Comparison of ENCODE assay signal across 12 cellular contexts in the genomic region with DNA sequence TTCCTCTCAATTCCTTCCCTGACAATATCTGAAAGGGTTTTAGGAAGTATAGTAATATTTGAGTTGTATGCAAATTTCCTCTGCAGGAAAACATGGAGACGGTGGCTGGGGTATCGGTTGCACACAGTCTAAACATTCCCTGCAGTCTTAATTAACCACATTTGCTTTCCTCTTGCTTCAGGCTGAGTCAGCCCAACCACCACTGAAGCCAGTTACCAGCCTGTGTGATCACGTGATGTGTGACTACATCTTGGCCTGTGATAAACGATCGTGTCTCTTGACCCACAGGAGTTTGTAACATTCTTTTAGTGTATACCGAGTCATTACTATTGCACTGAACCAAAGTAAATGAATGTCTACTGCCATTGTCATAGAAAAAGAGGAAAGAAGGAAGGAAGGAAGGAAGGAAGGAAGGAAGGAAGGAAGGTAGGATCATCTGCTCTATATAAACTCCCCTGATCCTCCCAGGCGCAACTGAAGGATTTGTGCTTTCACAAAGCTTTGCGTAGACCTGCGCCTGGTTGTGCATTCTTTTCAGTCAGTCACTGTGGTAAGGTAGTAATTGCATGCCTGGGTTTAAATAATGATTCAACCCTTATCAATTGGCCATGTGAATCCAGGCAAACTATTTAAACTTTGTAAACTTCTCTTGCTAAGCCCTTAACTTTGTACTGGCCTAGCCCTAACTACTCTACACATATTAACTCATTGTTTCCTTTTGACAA.
DNase-seq lines count a peak whose midpoint lies in the region; ATAC-seq, FAIRE-seq and TF ChIP-seq lines count a peak whose summit lies in the region.
"Had no signal": no experiment of that assay in that cellular context is flagged by ENCODE, and none has a peak within 500 bp of the region (broad histone marks: within the 10 kb centered on the region; RNA-seq: fewer than 3 reads in every experiment).

No MANE protein-coding gene starts in this region.

- no peaks in the 10 kb centered on the region for H3K27me3 Mint-ChIP-seq in neural progenitor cell (ENCODE audit: insufficient read depth, low read depth)

- H3K27ac ChIP-seq in H1 (ENCODE audit: low read depth, low read length) = no peak overlapping the region
- H3K27ac ChIP-seq in neural progenitor cell = no peak overlapping the region
- H3K27ac ChIP-seq: testis had no signal

- H3K36me3 ChIP-seq in H1 (ENCODE audit: control insufficient read depth in 2 of 4, insufficient read depth in 4 of 4, low read length in 3 of 4) = no peaks in the 10 kb centered on the region
- no peaks in the 10 kb centered on the region for H3K36me3 ChIP-seq in neural progenitor cell

- H3K27me3 ChIP-seq in H1 (replicated peaks in 1 of 4; ENCODE audit: control insufficient read depth in 3 of 4, extremely low read depth in 1 of 4, insufficient read depth in 3 of 4, low read length in 3 of 4) = no peaks in the 10 kb centered on the region
- no peaks in the 10 kb centered on the region for H3K27me3 ChIP-seq in neural progenitor cell
- H3K27me3 ChIP-seq: testis had no signal

- H3K9ac ChIP-seq in H1 (replicated peaks in 1 of 4; ENCODE audit: extremely low read depth in 1 of 4, low read depth in 3 of 4, low read length in 3 of 4) (no peak overlapping the region), neural progenitor cell (no peak overlapping the region)

- H3K79me2 ChIP-seq in H1 (ENCODE audit: control insufficient read depth in 1 of 2, insufficient read depth in 2 of 2, low read length in 2 of 2) (no peaks in the 10 kb centered on the region), neural progenitor cell (ENCODE audit: low read depth) (no peaks in the 10 kb centered on the region)

- H3K4ac ChIP-seq in H1 (replicated peaks; ENCODE audit: insufficient read length, low read depth, low read length) = no peak overlapping the region

- TF ChIP-seq RAD21 in H1 (IDR thresholded peaks at IDR 0.05 in 1 of 2, conservative IDR thresholded peaks at IDR 0.05 in 1 of 2; ENCODE audit: low read depth in 2 of 2, low read length in 2 of 2) = no peak

- H4K91ac ChIP-seq in H1 (replicated peaks; ENCODE audit: insufficient read length, low read length) = no peak overlapping the region

- TF ChIP-seq EP300 in H1 (IDR thresholded peaks at IDR 0.05; ENCODE audit: borderline replicate concordance in 1 of 2, low read depth in 2 of 2, low read length in 2 of 2) = no peak

- 97% methylated on average over 9 of the region's 9 CpGs; no CpG with 5 or more reads in 1 of the 2 experiments for WGBS in H1 (ENCODE audit: extremely low coverage in 1 of 2, insufficient coverage in 1 of 2, insufficient read length in 1 of 2, insufficient replicate concordance in 2 of 2, low coverage in 1 of 2, low lambda C conversion rate in 2 of 2, missing lambda C conversion rate in 1 of 2), 2 experiments

- POLR2A ChIA-PET in H1 (lab: Charles Lee; ENCODE audit: partially characterized antibody) = no interaction called here

- no peak overlapping the region for H2BK20ac ChIP-seq in H1 (ENCODE audit: low read length)

- no peak overlapping the region for H2BK5ac ChIP-seq in H1 (ENCODE audit: low read depth, low read length)

- H3K23ac ChIP-seq in H1 (ENCODE audit: insufficient read length) = no peak overlapping the region

- CTCF ChIA-PET in H1 (lab: Charles Lee; ENCODE audit: partially characterized antibody) = no interaction called here

- peaks cover 0 to 3% (median under 1%) of the 10 kb centered on the region in 4 experiments; a peak in 4 of 7 replicates for H3K4me1 ChIP-seq in H1 (replicated peaks in 1 of 4; ENCODE audit: control insufficient read depth in 3 of 4, insufficient read depth in 4 of 4, low read length in 3 of 4)
- H3K4me1 ChIP-seq in neural progenitor cell = peaks cover 42% of the 10 kb centered on the region
- H3K4me1 ChIP-seq: testis had no signal

- FAIRE-seq in H1 (lab: Jason Lieb, UNC) = no peak
- FAIRE-seq: frontal cortex had no signal

- peaks cover 19% of the 10 kb centered on the region for H3K4me1 Mint-ChIP-seq in neural progenitor cell

- TF ChIP-seq CTCF in H1 (IDR thresholded peaks at IDR 0.05; ENCODE audit: control extremely low read depth in 1 of 3, insufficient read depth in 1 of 3, low read depth in 1 of 3, low read length in 3 of 3) = no peak
- no peak for TF ChIP-seq CTCF in neural progenitor cell (IDR thresholded peaks at IDR 0.05)

- peak; percentile 51 for DNase-seq in DMS 273 (lab: John Stamatoyannopoulos, UW; ENCODE audit: unreplicated experiment)
- peak; percentile 33 for DNase-seq in NCI-H69 (lab: John Stamatoyannopoulos, UW)
- DNase-seq in H1 (ENCODE audit: low read depth in 1 of 2, low spot score in 2 of 2) = no peak
- peak; percentile 26 for DNase-seq in neural progenitor cell (ENCODE audit: low spot score)
- no peak for DNase-seq in NCI-H146 (lab: John Stamatoyannopoulos, UW)
- no peak for DNase-seq in NCI-H146 treated with DMSO at 0.1 percent for 48 hours (lab: John Stamatoyannopoulos, UW; ENCODE audit: unreplicated experiment)
- no peak for DNase-seq in activated naive CD4-positive, alpha-beta T cell treated with anti-CD3 and anti-CD28 coated beads, Interleukin-2, amount 50 U/mL, for 72 hours (ENCODE audit: low spot score in 2 of 2)
- DNase-seq: activated CD8-positive, alpha-beta memory T cell treated with anti-CD3 and anti-CD28 coated beads, Interleukin-2, amount 50 U/mL, for 4 hours; testis had no signal

- no peaks in the 10 kb centered on the region; the same call in 1 of the 2 replicates for H3K23me2 ChIP-seq in H1 (ENCODE audit: low read depth, low read length)

- H2AFZ ChIP-seq in H1 (ENCODE audit: low read length) = 0 out of 2 replicates have a peak overlapping the region, but pooled peaks have one; percentile 11
- H2AFZ ChIP-seq in neural progenitor cell (replicated peaks) = no peak overlapping the region

- no peak overlapping the region for H2BK120ac ChIP-seq in H1 (replicated peaks; ENCODE audit: low read depth, low read length)

- H4K8ac ChIP-seq in H1 (ENCODE audit: extremely low read depth, insufficient read depth, low read length) = no peak overlapping the region

- H3K9me3 ChIP-seq in H1 (ENCODE audit: insufficient read depth in 2 of 2, low read depth in 1 of 2, low read length in 1 of 2) = no peaks in the 10 kb centered on the region
- no peaks in the 10 kb centered on the region for H3K9me3 ChIP-seq in neural progenitor cell (ENCODE audit: low read depth)
- H3K9me3 ChIP-seq: testis had no signal

- peaks cover 16% of the 10 kb centered on the region for H3F3A ChIP-seq in neural progenitor cell (ENCODE audit: low read depth)

- no peak for ATAC-seq in GM21360 (IDR thresholded peaks at IDR 0.05; ENCODE audit: unreplicated experiment)
- no peak for ATAC-seq in activated naive CD4-positive, alpha-beta T cell treated with anti-CD3 and anti-CD28 coated beads, Interleukin-2, amount 50 U/mL, for 72 hours
- ATAC-seq: sciatic nerve had no signal

- H2BK15ac ChIP-seq in H1 (ENCODE audit: low read length) = no peak overlapping the region

- H2AK5ac ChIP-seq in H1 (ENCODE audit: low read depth, low read length) = no peak overlapping the region

- H3K4me3 ChIP-seq in H1 (ENCODE audit: extremely low read depth in 1 of 4, insufficient read depth in 2 of 4, low read depth in 3 of 4, low read length in 4 of 4) = no peak overlapping the region
- no peak overlapping the region for H3K4me3 ChIP-seq in neural progenitor cell
- H3K4me3 ChIP-seq: testis had no signal

- H3K4me2 ChIP-seq in H1 (ENCODE audit: insufficient read depth in 1 of 2, low read depth in 2 of 2, low read length in 2 of 2) = no peak overlapping the region
- H3K4me2 ChIP-seq in neural progenitor cell = no peak overlapping the region

- no peak overlapping the region for H3K27ac Mint-ChIP-seq in neural progenitor cell
- no peak overlapping the region for H3K27ac Mint-ChIP-seq in activated naive CD4-positive, alpha-beta T cell treated with anti-CD3 and anti-CD28 coated beads, Interleukin-2, amount 50 U/mL, for 72 hours

- H4K5ac ChIP-seq in H1 (ENCODE audit: insufficient read length, low read depth, low read length) = no peak overlapping the region

- H4K20me1 ChIP-seq in H1 (replicated peaks in 1 of 2; ENCODE audit: control insufficient read depth in 1 of 2, insufficient read depth in 2 of 2, low read length in 2 of 2) (no peaks in the 10 kb centered on the region), neural progenitor cell (ENCODE audit: low read depth) (no peaks in the 10 kb centered on the region)

- H3K56ac ChIP-seq in H1 (replicated peaks; ENCODE audit: insufficient read length, low read depth, low read length) = no peak overlapping the region

- no peaks in the 10 kb centered on the region for H3K9me3 Mint-ChIP-seq in neural progenitor cell
- H3K9me3 Mint-ChIP-seq in activated naive CD4-positive, alpha-beta T cell treated with anti-CD3 and anti-CD28 coated beads, Interleukin-2, amount 50 U/mL, for 72 hours = peaks cover 27 to 36% of the 10 kb centered on the region in 2 donors

- H2BK12ac ChIP-seq in H1 (ENCODE audit: low read depth, low read length) = no peak overlapping the region

- no peaks in the 10 kb centered on the region for H3K36me3 Mint-ChIP-seq in neural progenitor cell
- no peaks in the 10 kb centered on the region for H3K36me3 Mint-ChIP-seq in activated naive CD4-positive, alpha-beta T cell treated with anti-CD3 and anti-CD28 coated beads, Interleukin-2, amount 50 U/mL, for 72 hours

- no peaks in the 10 kb centered on the region for H3K79me1 ChIP-seq in H1 (ENCODE audit: low read depth, low read length)

- TF ChIP-seq POLR2A in H1 (IDR thresholded peaks at IDR 0.05; ENCODE audit: control extremely low read depth in 1 of 2, low read depth in 2 of 2, low read length in 2 of 2) = no peak

- no peak overlapping the region for H3K14ac ChIP-seq in H1 (ENCODE audit: insufficient read length)

- H3K4me3 Mint-ChIP-seq in neural progenitor cell = no peak overlapping the region

- H3K18ac ChIP-seq in H1 (ENCODE audit: extremely low read depth, low read length) = no peak overlapping the region

TF ChIP-seq in H1, 55 proteins besides CTCF, POLR2A, EP300 and RAD21 (continues in another document):
- TF ChIP-seq CHD1 (IDR thresholded peaks at IDR 0.05; ENCODE audit: low read depth, low read length) (no peak), SAP30 (IDR thresholded peaks at IDR 0.05; ENCODE audit: insufficient read depth, insufficient replicate concordance, low read length) (no peak), FOSL1 (IDR thresholded peaks at IDR 0.05; ENCODE audit: insufficient read depth, low read depth, low read length) (no peak)

Comparison
In these comparisons a context has a peak if more than half of its experiments do, and no peak if none do; other contexts are left out.
1. DNase-seq: peak in DMS 273 (single experiment), NCI-H69 (single experiment) and neural progenitor cell (single experiment); none in H1 (0 of 2), NCI-H146 (single experiment), NCI-H146 treated with DMSO at 0.1 percent for 48 hours (single experiment) and activated naive CD4-positive, alpha-beta T cell treated with anti-CD3 and anti-CD28 coated beads, Interleukin-2, amount 50 U/mL, for 72 hours (0 of 2).